In genomic region chr2:151771599-151772358, GRCh38 we compare ENCODE assay signal across 9 cellular contexts. TPM values are rescaled to one million over a fixed set of nuclear protein-coding genes. Genes with fewer than 3 reads are reported as not detected.
A peak's percentile ranks its signal among the peaks of the same experiment; 100 is the strongest.
DNase-seq lines count a peak whose midpoint lies in the region; ATAC-seq and TF ChIP-seq lines count a peak whose summit lies in the region.
"Had no signal": no experiment of that assay in that cellular context is flagged by ENCODE, and none has a peak within 500 bp of the region (broad histone marks: within the 10 kb centered on the region; RNA-seq: fewer than 3 reads in every experiment).

No MANE protein-coding gene starts in this region.

- H3K27me3 ChIP-seq in esophagus muscularis mucosa = no peaks in the 10 kb centered on the region
- no peaks in the 10 kb centered on the region for H3K27me3 ChIP-seq in foreskin keratinocyte
- H3K27me3 ChIP-seq in HAP-1 (ENCODE audit: low read depth) = no peaks in the 10 kb centered on the region

- TF ChIP-seq POLR2A in esophagus muscularis mucosa (IDR thresholded peaks at IDR 0.05; ENCODE audit: low read depth) = no peak

- H3K27ac ChIP-seq in esophagus muscularis mucosa (replicated peaks in 1 of 4) (peak overlapping the region; percentile 13 to 72 (median 26)), foreskin keratinocyte (no peak overlapping the region)

- peaks cover 11 to 37% (median 27%) of the 10 kb centered on the region in 4 donors for H3K4me1 ChIP-seq in esophagus muscularis mucosa
- H3K4me1 ChIP-seq in foreskin keratinocyte = peaks cover 5% of the 10 kb centered on the region
- peaks cover 9% of the 10 kb centered on the region for H3K4me1 ChIP-seq in HAP-1

- ATAC-seq in GM19328 (IDR thresholded peaks at IDR 0.05; ENCODE audit: unreplicated experiment) (peak; percentile 96), HG03103 (IDR thresholded peaks at IDR 0.05; ENCODE audit: low read depth, unreplicated experiment) (peak; percentile 91), foreskin keratinocyte (no peak)

- H3K36me3 ChIP-seq in esophagus muscularis mucosa (peaks cover 0 to 9% (median 4%) of the 10 kb centered on the region in 4 donors), HAP-1 (replicated peaks) (0 out of 2 replicates have a peak, but pooled peaks cover 3% of the 10 kb centered on the region)

- no peaks in the 10 kb centered on the region for H3K9me3 ChIP-seq in esophagus muscularis mucosa
- no peaks in the 10 kb centered on the region for H3K9me3 ChIP-seq in HAP-1

- DNase-seq in AG08395 (ENCODE audit: low spot score) (peak; percentile 86), esophagus muscularis mucosa (ENCODE audit: extremely low spot score) (no peak), foreskin keratinocyte (no peak), inferior parietal cortex (ENCODE audit: extremely low spot score) (no peak), HAP-1 (ENCODE audit: low spot score in 2 of 2) (no peak), NCI-H2171 treated with DMSO at 0.1 percent for 48 hours (lab: John Stamatoyannopoulos, UW) (no peak)

- 44% methylated on average over 10 of the region's 10 CpGs for WGBS in esophagus muscularis mucosa

- TF ChIP-seq EP300 in esophagus muscularis mucosa (IDR thresholded peaks at IDR 0.05) = no peak

- in situ Hi-C loops in HAP-1 (cut with MboI; ENCODE audit: low sequenced_read_pairs) = no loop called here

- TF ChIP-seq CTCF in esophagus muscularis mucosa (IDR thresholded peaks at IDR 0.05) (no peak), foreskin keratinocyte (conservative IDR thresholded peaks at IDR 0.05) (no peak)

- no peak overlapping the region for H3K4me3 ChIP-seq in esophagus muscularis mucosa
- H3K4me3 ChIP-seq in HAP-1 = no peak overlapping the region
- H3K4me3 ChIP-seq: skin epidermis had no signal

- intact Hi-C loops in esophagus muscularis mucosa (cut with DNase I) = no loop called here

RNA-seq across cellular contexts. Expression of gene NEB, which starts 37.5 kb away (rescaled TPM):
- total RNA-seq in esophagus muscularis mucosa (under 1 TPM; 0.23 to 0.84 (median 0.54) TPM), foreskin keratinocyte (under 0.01 and 0.27 TPM in 2 replicates)
- not detected in 2 replicates for polyA plus RNA-seq in foreskin keratinocyte

RNA-seq across cellular contexts. Expression of gene ARL5A, which starts 56.4 kb away (rescaled TPM):
- total RNA-seq in esophagus muscularis mucosa = 10 to 100 TPM; 60.1 to 82.2 (median 64.3) TPM
- 38.5 and 40.2 TPM in 2 replicates for total RNA-seq in foreskin keratinocyte
- polyA plus RNA-seq in foreskin keratinocyte = 6.3 and 8.4 TPM in 2 replicates
